In the genomic region with DNA sequence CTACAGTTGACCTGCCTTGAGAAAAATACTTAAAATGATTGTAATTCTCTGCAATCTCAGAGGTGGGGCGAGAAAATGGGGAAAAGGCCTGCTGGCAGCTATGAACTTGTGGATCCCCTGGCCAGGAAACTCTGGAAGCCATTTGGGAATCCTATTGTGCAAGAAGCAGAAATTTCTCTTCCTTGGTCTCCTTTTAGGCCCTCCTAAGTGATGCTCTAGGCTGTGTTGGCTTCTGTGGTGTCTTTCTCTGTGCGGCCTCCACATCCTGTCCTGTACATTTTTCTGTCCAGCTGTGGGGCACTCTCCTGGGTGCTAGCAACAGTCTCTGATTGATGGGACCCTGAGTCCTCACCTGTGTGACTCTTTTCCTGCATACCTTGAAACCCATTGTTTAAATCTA, we compare ENCODE assay signal across 27 cellular contexts.
"Had no signal": no experiment of that assay in that cellular context is flagged by ENCODE, and none has a peak within 500 bp of the region (broad histone marks: within the 10 kb centered on the region; RNA-seq: fewer than 3 reads in every experiment).

No MANE protein-coding gene starts in this region.

- H3K27ac ChIP-seq: coronary artery, esophagus muscularis mucosa, foreskin keratinocyte, gastroesophageal sphincter, heart right ventricle, neural progenitor cell, parathyroid adenoma, right lobe of liver, stomach, thyroid gland, vagina had no signal

- H3K4me3 Mint-ChIP-seq: mesothelial cell of epicardium; naive B cell; natural killer cell treated with Interleukin-12 subunit alpha and Interleukin-12 subunit beta and Interleukin-15 and Interleukin-18, amount 100 ng/mL, for 72 hours; neural progenitor cell; stimulated activated effector memory CD8-positive, alpha-beta T cell treated with anti-CD3 and anti-CD28 coated beads, Interleukin-12 subunit alpha, Interleukin-12 subunit beta, amount 100 ng/mL, for 72 hours had no signal

- H3K4me3 ChIP-seq: coronary artery, esophagus muscularis mucosa, gastroesophageal sphincter, heart right ventricle, mucosa of descending colon, neural progenitor cell, right lobe of liver, stomach, thyroid gland, vagina had no signal

- H3K36me3 ChIP-seq: neural progenitor cell, right lobe of liver, thyroid gland, vagina had no signal

- H3K27me3 Mint-ChIP-seq: naive B cell, progenitor cell of endocrine pancreas had no signal

- H3K36me3 Mint-ChIP-seq: stimulated activated effector memory CD8-positive, alpha-beta T cell treated with anti-CD3 and anti-CD28 coated beads, Interleukin-12 subunit alpha, Interleukin-12 subunit beta, amount 100 ng/mL, for 72 hours had no signal

- FAIRE-seq: endothelial cell of umbilical vein, keratinocyte had no signal

- ATAC-seq: foreskin keratinocyte; gastroesophageal sphincter; mucosa of descending colon; natural killer cell treated with Interleukin-12 subunit alpha and Interleukin-12 subunit beta and Interleukin-15 and Interleukin-18, amount 100 ng/mL, for 72 hours; right lobe of liver; stimulated activated effector memory CD8-positive, alpha-beta T cell treated with anti-CD3 and anti-CD28 coated beads, Interleukin-12 subunit alpha, Interleukin-12 subunit beta, amount 100 ng/mL, for 72 hours had no signal

- DNase-seq: dermis blood vessel endothelial cell; effector memory CD4-positive, alpha-beta T cell; foreskin keratinocyte; heart right ventricle; hypothalamus; mesenchymal stem cell; mucosa of descending colon; naive B cell; right lobe of liver; stimulated activated CD4-positive, alpha-beta T cell treated with anti-CD3 and anti-CD28 coated beads, Interleukin-2, amount 100 ng/mL, for 24 hours; stimulated activated CD4-positive, alpha-beta T cell treated with anti-CD3 and anti-CD28 coated beads, Interleukin-4, amount 100 ng/mL, for 24 hours; stimulated activated naive CD4-positive, alpha-beta T cell treated with Interleukin-2 at 50 U/mL for 16 hours; stomach; thyroid gland; trophoblast cell had no signal

- H3K27me3 ChIP-seq: esophagus muscularis mucosa, foreskin keratinocyte, gastroesophageal sphincter, heart right ventricle, neural progenitor cell, right lobe of liver, stomach, thyroid gland, vagina had no signal

- H3K9me3 ChIP-seq: mucosa of descending colon, right lobe of liver, thyroid gland had no signal

- H3K4me1 ChIP-seq: esophagus muscularis mucosa, foreskin keratinocyte, gastroesophageal sphincter, heart right ventricle, parathyroid adenoma, thyroid gland, vagina had no signal

- H3K27ac Mint-ChIP-seq: mesothelial cell of epicardium; natural killer cell treated with Interleukin-12 subunit alpha and Interleukin-12 subunit beta and Interleukin-15 and Interleukin-18, amount 100 ng/mL, for 72 hours; neural progenitor cell; progenitor cell of endocrine pancreas; stimulated activated effector memory CD8-positive, alpha-beta T cell treated with anti-CD3 and anti-CD28 coated beads, Interleukin-12 subunit alpha, Interleukin-12 subunit beta, amount 100 ng/mL, for 72 hours had no signal

- H3K4me1 Mint-ChIP-seq: naive B cell had no signal
